In genomic region chr5:150700298-150700599, GRCh38 we compare ENCODE assay signal across 8 cellular contexts. TPM values are rescaled to one million over a fixed set of nuclear protein-coding genes. Genes with fewer than 3 reads are reported as not detected.
DNase-seq lines count a peak whose midpoint lies in the region; ATAC-seq, FAIRE-seq and TF ChIP-seq lines count a peak whose summit lies in the region.

No MANE protein-coding gene starts in this region.

- H4K20me1 ChIP-seq in osteoblast (ENCODE audit: insufficient read depth, low read length), result peaks cover 17% of the 10 kb centered on the region

- H2AFZ ChIP-seq in osteoblast (ENCODE audit: low read length), result no peak overlapping the region

- DNase-seq in GM12865 (ENCODE audit: low read depth) (no peak), coronary artery (ENCODE audit: low spot score) (no peak), osteoblast (ENCODE audit: insufficient read length, low spot score, missing footprints) (no peak), NCI-H146 treated with DMSO at 0.1 percent for 48 hours (lab: John Stamatoyannopoulos, UW; ENCODE audit: unreplicated experiment) (no peak), HuH-7.5 (ENCODE audit: low spot score) (no peak), D721Med (ENCODE audit: insufficient read length, low spot score) (no peak), cerebellar cortex (ENCODE audit: low spot score) (no peak)

- peaks cover 38% of the 10 kb centered on the region for H3K36me3 ChIP-seq in osteoblast (ENCODE audit: insufficient read depth, low read length)

- FAIRE-seq in D721Med (lab: Jason Lieb, UNC), result no peak

- peaks cover 18% of the 10 kb centered on the region for H3K4me1 ChIP-seq in osteoblast (ENCODE audit: insufficient read depth, low read length)

- H3K27ac ChIP-seq in coronary artery (peak overlapping the region; percentile 96 to 98), osteoblast (ENCODE audit: low read depth, low read length) (peak overlapping the region; percentile 92)

- peak overlapping the region; percentile 82 for H3K4me2 ChIP-seq in osteoblast (ENCODE audit: insufficient read depth, low read length)

- no peaks in the 10 kb centered on the region for H3K27me3 ChIP-seq in osteoblast (ENCODE audit: insufficient read depth, low read length)

- ATAC-seq in HG03354 (IDR thresholded peaks at IDR 0.05; ENCODE audit: poor library complexity, severe bottlenecking, unreplicated experiment), result peak; percentile 15

- no peaks in the 10 kb centered on the region for H3K9me3 ChIP-seq in osteoblast (ENCODE audit: low read depth, low read length)

- H3K4me3 ChIP-seq in GM12865 (ENCODE audit: low read depth, low read length) (peak overlapping the region; percentile 93), coronary artery (peak overlapping the region; percentile 95), osteoblast (ENCODE audit: insufficient read depth, low read length) (peak overlapping the region; percentile 98)

- peaks cover 27% of the 10 kb centered on the region for H3K79me2 ChIP-seq in osteoblast (ENCODE audit: insufficient read depth, low read length)

- TF ChIP-seq CTCF in GM12865 (IDR thresholded peaks at IDR 0.05; ENCODE audit: insufficient read depth, low read depth, low read length, missing control alignments) (no peak), coronary artery (IDR thresholded peaks at IDR 0.05) (no peak), osteoblast (IDR thresholded peaks at IDR 0.05; ENCODE audit: extremely low read depth, low read depth, low read length) (no peak), D721Med (IDR thresholded peaks at IDR 0.05; ENCODE audit: insufficient read depth, missing control alignments) (no peak)

RNA-seq across cellular contexts. Expression of gene RBM22, which starts 0.6 kb away (rescaled TPM):
- 27.1 and 29.2 TPM in 2 replicates for total RNA-seq in osteoblast

RNA-seq across cellular contexts. Expression of gene MYOZ3, which starts 39.2 kb away (rescaled TPM):
- total RNA-seq in osteoblast, result under 0.01 TPM in 1 of 2 replicates, not detected in the other

RNA-seq across cellular contexts. Expression of gene DCTN4, which starts 58.6 kb away (rescaled TPM):
- total RNA-seq in osteoblast, result 66.2 and 68.1 TPM in 2 replicates

RNA-seq across cellular contexts. Expression of gene SYNPO, which starts 59.8 kb away (rescaled TPM):
- 2.7 and 4.0 TPM in 2 replicates for total RNA-seq in osteoblast
